Comparison of ENCODE assay signal across 10 cellular contexts in the genomic region with DNA sequence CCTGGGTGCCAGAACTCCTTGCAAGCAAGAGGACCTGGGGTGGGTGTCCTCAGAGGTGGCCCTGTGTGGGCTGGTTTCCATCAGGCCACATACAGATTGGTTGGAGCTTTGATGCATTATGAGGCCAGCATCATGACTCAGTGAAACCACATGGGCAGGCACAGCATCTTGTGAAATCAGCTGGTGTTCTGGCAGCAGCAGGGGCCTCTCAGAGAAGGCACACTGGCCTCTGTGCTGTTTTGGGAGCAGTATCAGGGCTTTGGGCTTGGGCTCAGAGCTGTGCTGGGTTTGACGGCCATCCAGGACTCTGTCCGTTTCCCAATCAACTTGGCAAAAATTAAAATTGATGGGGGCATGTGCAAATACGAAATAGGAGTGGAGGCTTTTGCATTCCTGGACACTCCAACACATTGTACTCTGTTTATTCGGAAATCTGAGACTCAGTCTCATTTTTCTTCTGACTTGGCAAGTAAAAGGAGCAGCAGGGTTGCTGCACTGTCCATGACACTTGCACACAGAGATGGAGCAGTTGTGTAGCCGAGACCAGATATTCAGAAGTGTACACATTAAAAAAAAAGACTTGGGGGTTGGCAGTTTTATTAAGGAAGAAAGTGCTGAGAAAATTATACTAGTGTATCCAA.
DNase-seq lines count a peak whose midpoint lies in the region; ATAC-seq and TF ChIP-seq lines count a peak whose summit lies in the region.
"Had no signal": no experiment of that assay in that cellular context is flagged by ENCODE, and none has a peak within 500 bp of the region (broad histone marks: within the 10 kb centered on the region; RNA-seq: fewer than 3 reads in every experiment).

No MANE protein-coding gene starts in this region.

- H3K36me3 ChIP-seq in ascending aorta (no peaks in the 10 kb centered on the region), left ventricle myocardium inferior (no peaks in the 10 kb centered on the region)
- H3K36me3 ChIP-seq: SJSA1 had no signal

- H3K27ac ChIP-seq in ascending aorta (peak overlapping the region in 1 of 2 donors; percentile 41), left ventricle myocardium inferior (replicated peaks) (peak overlapping the region; percentile 50)
- H3K27ac ChIP-seq: SJSA1 had no signal

- DNase-seq in H4 (ENCODE audit: low spot score) (peak; percentile 74), ascending aorta (ENCODE audit: low spot score in 2 of 2) (peak; percentile 11 to 85), left ventricle myocardium inferior (peak; percentile 65), smooth muscle cell of the brain vasculature (ENCODE audit: low read depth, low spot score) (peak; percentile 69), HuH-7 (ENCODE audit: low spot score) (no peak), GDM1 (lab: John Stamatoyannopoulos, UW) (no peak)
- DNase-seq: Karpas-422 had no signal

- H3K4me3 ChIP-seq in ascending aorta = no peak overlapping the region
- H3K4me3 ChIP-seq in left ventricle myocardium inferior = no peak overlapping the region
- H3K4me3 ChIP-seq: SJSA1 had no signal

- intact Hi-C loops in ascending aorta (cut with DNase I) = no loop called here
- intact Hi-C loops in left ventricle myocardium inferior (cut with micrococcal nuclease) = no loop called here

- H3K27me3 ChIP-seq in ascending aorta (no peaks in the 10 kb centered on the region), left ventricle myocardium inferior (ENCODE audit: low read depth) (no peaks in the 10 kb centered on the region)
- H3K27me3 ChIP-seq: SJSA1 had no signal

- TF ChIP-seq CTCF in ascending aorta (IDR thresholded peaks at IDR 0.05) = no peak
- TF ChIP-seq CTCF in left ventricle myocardium inferior (IDR thresholded peaks at IDR 0.05; ENCODE audit: borderline replicate concordance) = no peak

- no peak for ATAC-seq in GM19463 (IDR thresholded peaks at IDR 0.05; ENCODE audit: unreplicated experiment)
- ATAC-seq in GM21576 (IDR thresholded peaks at IDR 0.05; ENCODE audit: unreplicated experiment) = no peak

- H3K4me1 ChIP-seq in ascending aorta (no peaks in the 10 kb centered on the region), left ventricle myocardium inferior (peaks cover 23% of the 10 kb centered on the region)
- H3K4me1 ChIP-seq: SJSA1 had no signal

- H3K9me3 ChIP-seq in ascending aorta (no peaks in the 10 kb centered on the region), left ventricle myocardium inferior (replicated peaks) (peaks cover 10% of the 10 kb centered on the region)
- H3K9me3 ChIP-seq: SJSA1 had no signal

Comparison
In these comparisons a context has a peak if more than half of its experiments do, and no peak if none do; other contexts are left out.
1. DNase-seq: peak in H4 (single experiment), ascending aorta (2 of 2), left ventricle myocardium inferior (single experiment) and smooth muscle cell of the brain vasculature (single experiment); none in HuH-7 (single experiment) and GDM1 (single experiment).